In the genomic region with DNA sequence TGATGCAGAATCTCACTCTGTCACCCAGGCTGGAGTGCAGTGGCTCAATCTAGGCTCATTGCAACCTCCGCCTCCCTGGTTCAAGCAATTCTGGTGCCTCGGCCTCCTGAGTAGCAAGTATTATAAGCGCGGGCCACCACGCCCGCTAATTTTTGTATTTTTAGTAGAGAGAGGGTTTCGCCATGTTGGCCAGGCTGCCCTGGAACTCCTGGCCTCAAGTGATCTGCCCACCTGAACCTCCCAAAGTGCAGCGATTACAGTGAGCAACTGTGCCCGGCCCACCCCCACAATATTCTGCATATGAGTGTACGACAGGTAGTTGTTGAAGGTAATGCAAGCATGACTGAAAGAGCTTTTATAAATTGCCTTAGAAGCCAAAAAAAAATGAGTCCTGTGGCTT, we compare ENCODE assay signal across 10 cellular contexts. TPM values are rescaled to one million over a fixed set of nuclear protein-coding genes. Genes with fewer than 3 reads are reported as not detected.
DNase-seq lines count a peak whose midpoint lies in the region; ATAC-seq, FAIRE-seq and TF ChIP-seq lines count a peak whose summit lies in the region.
"Had no signal": no experiment of that assay in that cellular context is flagged by ENCODE, and none has a peak within 500 bp of the region (broad histone marks: within the 10 kb centered on the region; RNA-seq: fewer than 3 reads in every experiment).

No MANE protein-coding gene starts in this region.

- H3K36me3 ChIP-seq in CD8-positive, alpha-beta T cell (ENCODE audit: insufficient read depth, low read length), result no peaks in the 10 kb centered on the region
- peaks cover 35% of the 10 kb centered on the region for H3K36me3 ChIP-seq in HUES64 (ENCODE audit: insufficient read depth, low read length)
- no peaks in the 10 kb centered on the region for H3K36me3 ChIP-seq in GM12878 (ENCODE audit: control insufficient read depth in 2 of 2, insufficient read depth in 2 of 2, low read length in 1 of 2)
- H3K36me3 ChIP-seq in mesendoderm (ENCODE audit: control insufficient read depth, insufficient read depth, low read length), result no peaks in the 10 kb centered on the region
- H3K36me3 ChIP-seq: colonic mucosa, vagina had no signal

- H4K20me1 ChIP-seq in GM12878 (ENCODE audit: control insufficient read depth, insufficient read depth), result no peaks in the 10 kb centered on the region

- H2BK5ac ChIP-seq in mesendoderm (ENCODE audit: low read length), result no peak overlapping the region

- H3K18ac ChIP-seq in mesendoderm (ENCODE audit: low read length), result no peak overlapping the region

- TF ChIP-seq EP300 in GM12878 (IDR thresholded peaks at IDR 0.05; ENCODE audit: borderline replicate concordance in 1 of 2, control insufficient read depth in 1 of 2, low read depth in 2 of 2, low read length in 2 of 2), result no peak

- H3K36me3 Mint-ChIP-seq in CD8-positive, alpha-beta T cell, result peaks cover 31% of the 10 kb centered on the region
- H3K36me3 Mint-ChIP-seq in natural killer cell, result no peaks in the 10 kb centered on the region

- H2BK15ac ChIP-seq in mesendoderm (replicated peaks; ENCODE audit: low read depth), result no peak overlapping the region

- H2AK5ac ChIP-seq in mesendoderm (ENCODE audit: low read length), result no peak overlapping the region

- H2BK120ac ChIP-seq in mesendoderm (ENCODE audit: low read depth, low read length), result no peak overlapping the region

- no peak overlapping the region for H2AFZ ChIP-seq in GM12878 (ENCODE audit: control insufficient read depth, low read depth, low read length)

- H3K4me1 ChIP-seq in CD8-positive, alpha-beta T cell (ENCODE audit: insufficient read depth, low read length), result peaks cover 33% of the 10 kb centered on the region
- peaks cover 5% of the 10 kb centered on the region; the same call in 1 of the 2 replicates for H3K4me1 ChIP-seq in HUES64 (ENCODE audit: insufficient read depth, low read length)
- peaks cover 28% of the 10 kb centered on the region for H3K4me1 ChIP-seq in GM12878 (ENCODE audit: control insufficient read depth, insufficient read depth, low read length)
- H3K4me1 ChIP-seq in mesendoderm (ENCODE audit: control insufficient read depth, low read depth, low read length), result peaks cover 2% of the 10 kb centered on the region

- no peak overlapping the region for H3K23ac ChIP-seq in mesendoderm (ENCODE audit: low read length)

- CTCF ChIA-PET in CD8-positive, alpha-beta T cell (lab: Charles Lee), result no interaction called here
- CTCF ChIA-PET in GM12878 (lab: Yijun Ruan, JAX), result interaction anchor here (1.3 kb wide), 1 partner anchor 348 kb away, joined by 4 read pairs; no protein-coding TSS in a partner anchor

- POLR2A ChIA-PET in CD8-positive, alpha-beta T cell (lab: Charles Lee), result interaction anchor here (0.7 to 2.1 kb wide), 4 partner anchors 11 to 320 kb away, joined by 3 to 10 read pairs (median 3); a partner anchor contains a TSS
- POLR2A ChIA-PET in GM12878 (lab: Charles Lee), result no interaction called here

- no peak overlapping the region for H4K5ac ChIP-seq in mesendoderm (ENCODE audit: low read length)

- no peak for TF ChIP-seq POLR2A in GM12878 (IDR thresholded peaks at IDR 0.05; ENCODE audit: low read depth, low read length)

- no peak overlapping the region for H3K4ac ChIP-seq in mesendoderm (ENCODE audit: low read depth, low read length)

- H3K27ac Mint-ChIP-seq in CD8-positive, alpha-beta T cell, result no peak overlapping the region
- H3K27ac Mint-ChIP-seq in natural killer cell, result no peak overlapping the region

- SMC1A ChIA-PET in GM12878 (lab: Charles Lee; ENCODE audit: uncharacterized antibody, unreplicated experiment), result interaction anchor here (3.5 to 3.7 kb wide), 2 partner anchors 14 to 19 kb away, joined by 15 to 19 read pairs; no protein-coding TSS in a partner anchor

- H3K27ac ChIP-seq in CD8-positive, alpha-beta T cell (ENCODE audit: low read depth, low read length), result no peak overlapping the region
- H3K27ac ChIP-seq in HUES64 (ENCODE audit: low read depth, low read length), result no peak overlapping the region
- H3K27ac ChIP-seq in GM12878 (ENCODE audit: control insufficient read depth, insufficient read depth), result no peak overlapping the region
- H3K27ac ChIP-seq in mesendoderm (ENCODE audit: low read depth, low read length), result no peak overlapping the region
- H3K27ac ChIP-seq: colonic mucosa had no signal

- no peak overlapping the region for H4K8ac ChIP-seq in mesendoderm (ENCODE audit: low read depth, low read length)

- peaks cover 15% of the 10 kb centered on the region for H3K79me1 ChIP-seq in mesendoderm (ENCODE audit: low read length)

- H3K27me3 Mint-ChIP-seq in CD8-positive, alpha-beta T cell (ENCODE audit: low read depth), result no peaks in the 10 kb centered on the region
- H3K27me3 Mint-ChIP-seq in natural killer cell (ENCODE audit: low read depth in 2 of 2), result no peaks in the 10 kb centered on the region

- DNase-seq in CD8-positive, alpha-beta T cell, result no peak
- DNase-seq in GM12878 (ENCODE audit: low read depth, low spot score) (no peak), mesendoderm (no peak), COLO668 (lab: John Stamatoyannopoulos, UW; ENCODE audit: unreplicated experiment) (no peak), natural killer cell (no peak), nucleus accumbens (lab: John Stamatoyannopoulos, UW) (no peak), NCI-H2196 (lab: John Stamatoyannopoulos, UW; ENCODE audit: unreplicated experiment) (no peak)
- DNase-seq: colonic mucosa had no signal

- no peak overlapping the region; the same call in 1 of the 2 replicates for H3K9ac ChIP-seq in HUES64 (ENCODE audit: low read depth, low read length)
- H3K9ac ChIP-seq in GM12878 (ENCODE audit: control insufficient read depth, insufficient read depth, low read length), result no peak overlapping the region
- peak overlapping the region; percentile 32 for H3K9ac ChIP-seq in mesendoderm (ENCODE audit: low read length)

- in situ Hi-C loops in GM12878 (cut with MboI), result no loop called here

- intact Hi-C loops in CD8-positive, alpha-beta T cell (cut with DNase I, micrococcal nuclease), result loop anchor here (5.0 to 10.0 kb wide), 11 partner anchors 220 to 1572 kb away; a partner anchor contains a TSS
- intact Hi-C loops in GM12878 (cut with micrococcal nuclease; ENCODE audit: unreplicated experiment), result loop anchor here (10.0 kb wide), 1 partner anchor 322 kb away; a partner anchor contains a TSS
- intact Hi-C loops in natural killer cell (cut with micrococcal nuclease), result no loop called here

- H3K9me3 ChIP-seq in CD8-positive, alpha-beta T cell (ENCODE audit: low read length), result no peaks in the 10 kb centered on the region
- H3K9me3 ChIP-seq in HUES64 (ENCODE audit: insufficient read depth, low read depth, low read length) (no peaks in the 10 kb centered on the region), GM12878 (replicated peaks; ENCODE audit: control insufficient read depth, insufficient read depth, low read length) (no peaks in the 10 kb centered on the region; the same call in 1 of the 3 replicates)
- H3K9me3 ChIP-seq: colonic mucosa, vagina had no signal

- peak overlapping the region; percentile 89 for H3K4me2 ChIP-seq in GM12878 (ENCODE audit: control insufficient read depth, insufficient read depth)
- H3K4me2 ChIP-seq in mesendoderm (ENCODE audit: low read length), result peak overlapping the region; percentile 9

- H3K79me2 ChIP-seq in GM12878 (ENCODE audit: control insufficient read depth, insufficient read depth, low read length), result peaks cover 63% of the 10 kb centered on the region
- H3K79me2 ChIP-seq in mesendoderm (ENCODE audit: control insufficient read depth, insufficient read depth, low read length), result peaks cover 56% of the 10 kb centered on the region

- BruUV-seq in GM12878 (replicated peaks; lab: Mats Ljungman, UMichigan), result no TSS peak

- FAIRE-seq in GM12878 (lab: Jason Lieb, UNC), result peak; percentile 31

- H3K4me3 Mint-ChIP-seq in CD8-positive, alpha-beta T cell, result peak overlapping the region; percentile 54
- no peak overlapping the region for H3K4me3 Mint-ChIP-seq in natural killer cell

- 92% methylated on average over 10 of the region's 10 CpGs for WGBS in HUES64
- 65% methylated on average over 9 of the region's 10 CpGs for WGBS in GM12878 (ENCODE audit: insufficient coverage, insufficient replicate concordance, low lambda C conversion rate, missing lambda C conversion rate)
- no CpG with 5 or more reads among the region's 10 CpGs for WGBS in mesendoderm (ENCODE audit: extremely low coverage, insufficient coverage, low lambda C conversion rate)

- H3K4me1 Mint-ChIP-seq in CD8-positive, alpha-beta T cell (ENCODE audit: low read depth), result peaks cover 12% of the 10 kb centered on the region
- H3K4me1 Mint-ChIP-seq in natural killer cell, result peaks cover 5 to 7% of the 10 kb centered on the region in 2 donors

- H3K4me3 ChIP-seq in CD8-positive, alpha-beta T cell (ENCODE audit: low read depth, low read length), result peak overlapping the region; percentile 71
- H3K4me3 ChIP-seq in HUES64 (ENCODE audit: low read length), result peak overlapping the region; percentile 83
- H3K4me3 ChIP-seq in GM12878, result peak overlapping the region; percentile 86
- no peak overlapping the region for H3K4me3 ChIP-seq in mesendoderm (ENCODE audit: low read length)

- no peak for TF ChIP-seq CTCF in CD8-positive, alpha-beta T cell (IDR thresholded peaks at IDR 0.05)
- TF ChIP-seq CTCF in GM12878 (IDR thresholded peaks at IDR 0.05 in 2 of 3, conservative IDR thresholded peaks at IDR 0.05 in 1 of 3; ENCODE audit: control insufficient read depth in 2 of 3, extremely low read depth in 1 of 3, insufficient read depth in 1 of 3, low read depth in 3 of 3, low read length in 3 of 3), result no peak
- TF ChIP-seq CTCF in natural killer cell (IDR thresholded peaks at IDR 0.05), result no peak

- H3K27me3 ChIP-seq in CD8-positive, alpha-beta T cell (ENCODE audit: insufficient read depth, low read length), result no peaks in the 10 kb centered on the region
- H3K27me3 ChIP-seq in HUES64 (ENCODE audit: insufficient read depth, low read length) (no peaks in the 10 kb centered on the region), GM12878 (replicated peaks in 1 of 2; ENCODE audit: control insufficient read depth in 2 of 2, insufficient read depth in 2 of 2, low read length in 1 of 2) (no peaks in the 10 kb centered on the region), mesendoderm (ENCODE audit: insufficient read depth, low read length, poor library complexity) (no peaks in the 10 kb centered on the region)
- H3K27me3 ChIP-seq: colonic mucosa, vagina had no signal

- RAD21 ChIA-PET in GM12878 (lab: Charles Lee; ENCODE audit: unreplicated experiment), result interaction anchor here (1.4 kb wide), 1 partner anchor 29 kb away, joined by 3 read pairs; no protein-coding TSS in a partner anchor

- ATAC-seq in CD8-positive, alpha-beta T cell, result no peak
- ATAC-seq in GM12878 (no peak), natural killer cell (no peak)

- peak overlapping the region; percentile 38 for H3K56ac ChIP-seq in mesendoderm (ENCODE audit: low read length)

- TF ChIP-seq RAD21 in GM12878 (IDR thresholded peaks at IDR 0.05; ENCODE audit: insufficient read depth, low read depth, low read length), result no peak

- H3K9me3 Mint-ChIP-seq in CD8-positive, alpha-beta T cell, result no peaks in the 10 kb centered on the region
- no peaks in the 10 kb centered on the region for H3K9me3 Mint-ChIP-seq in natural killer cell

RNA-seq across cellular contexts. Expression of a gene that starts 1.2 kb away (rescaled TPM):
- 10 to 100 TPM; 45.0 to 52.6 TPM for total RNA-seq in CD8-positive, alpha-beta T cell
- 60.3 TPM for polyA plus RNA-seq in HUES64 (2013, experiment 1 of 2)
- polyA plus RNA-seq in HUES64 (2013, experiment 2 of 2), result 60.7 TPM
- 174 and 201 TPM in 2 replicates for total RNA-seq in GM12878 (2013; cell fraction: nucleolus; rRNA removed)
- total RNA-seq in GM12878 (2014; rRNA removed) (77.9 and 86.9 TPM in 2 replicates), GM12878 (2014; rRNA removed; fragmentation: Illumina TruSeq; extraction: Trizol) (72.9 and 75.9 TPM in 2 replicates), GM12878 (2021) (50.5 and 56.7 TPM in 2 replicates), natural killer cell (10 to 100 TPM; 31.4 to 38.5 (median 32.3) TPM)
- 17.2 TPM for polyA plus RNA-seq in GM12878 (2011; ENCODE audit: low read depth)
- polyA plus RNA-seq in GM12878 (2011; rRNA removed) (98.5 and 148 TPM in 2 replicates), GM12878 (2014; fragmentation: Illumina TruSeq; extraction: Trizol) (87.6 and 100 TPM in 2 replicates), GM12878 (2014; fragmentation: Nextera tagmentation; extraction: Ambion mirVana) (10 to 100 TPM; 53.1 to 55.2 TPM), GM12878 (2014; rRNA removed) (45.3 and 59.1 TPM in 2 replicates), GM12878 (2016; fragmentation: Nextera tagmentation; extraction: Ambion mirVana) (10 to 100 TPM; 69.2 to 73.9 TPM)
- polyA plus RNA-seq in GM12878 (2011; cell fraction: cytosol; rRNA removed), result 31.9 and 39.6 TPM in 2 replicates
- polyA plus RNA-seq in GM12878 (2011; cell fraction: nucleus; rRNA removed), result 110 and 122 TPM in 2 replicates
- 25.3 and 32.0 TPM in 2 replicates for polyA plus RNA-seq in GM12878 (2012)
- polyA minus RNA-seq in GM12878 (2011; rRNA and poly(A)+ RNA removed), result 89.7 and 98.2 TPM in 2 replicates
- 14.6 and 23.1 TPM in 2 replicates for polyA minus RNA-seq in GM12878 (2011; cell fraction: cytosol; rRNA and poly(A)+ RNA removed)
- 161 and 167 TPM in 2 replicates for polyA minus RNA-seq in GM12878 (2011; cell fraction: nucleus; rRNA and poly(A)+ RNA removed)
- 87.9 TPM for polyA plus RNA-seq in mesendoderm (2013, experiment 1 of 2)
- polyA plus RNA-seq in mesendoderm (2013, experiment 2 of 2), result 85.0 TPM
